9 cellular contexts compared by ENCODE assay signal in the genomic region with DNA sequence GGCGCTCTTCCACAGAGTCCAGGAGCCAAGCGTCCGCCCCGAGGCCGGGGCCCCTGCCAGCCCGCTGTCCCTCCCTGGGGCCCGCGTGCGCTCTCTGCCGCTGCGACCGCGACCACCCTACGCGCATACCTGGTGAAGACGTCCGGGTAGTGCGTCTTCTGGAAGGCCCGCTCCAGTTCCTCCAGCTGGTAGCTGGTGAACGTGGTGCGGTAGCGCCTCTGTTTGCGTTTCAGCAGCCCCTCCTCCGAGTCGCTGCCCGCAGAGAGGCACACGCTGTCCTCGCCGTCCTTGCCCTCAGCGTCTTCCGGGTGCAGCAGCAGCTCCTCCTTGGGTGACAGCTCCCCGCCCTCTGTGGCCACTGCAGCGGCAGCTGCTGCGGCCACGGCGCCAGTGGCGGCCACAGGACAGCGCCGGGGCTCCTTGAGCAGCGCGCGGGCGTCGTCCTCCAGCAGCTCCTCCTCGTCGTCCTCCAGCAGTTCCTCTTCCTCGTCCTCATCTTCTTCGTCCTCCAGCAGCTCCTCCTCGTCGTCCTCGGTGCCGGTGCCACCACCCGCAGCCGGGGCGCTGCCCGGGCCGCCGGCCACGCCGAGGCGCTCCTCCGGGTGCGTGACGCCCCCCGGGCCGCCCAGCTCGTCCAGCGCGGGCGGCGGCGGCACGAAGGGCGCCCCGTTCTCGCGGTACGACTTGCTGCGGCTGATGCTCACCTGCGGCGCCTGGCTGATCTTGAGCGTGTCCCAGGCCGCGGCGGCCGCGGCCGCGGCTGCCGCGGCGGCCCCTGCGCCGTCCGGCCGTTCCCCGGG. TPM values are rescaled to one million over a fixed set of nuclear protein-coding genes. Genes with fewer than 3 reads are reported as not detected.
DNase-seq lines count a peak whose midpoint lies in the region; ATAC-seq and TF ChIP-seq lines count a peak whose summit lies in the region.
"Had no signal": no experiment of that assay in that cellular context is flagged by ENCODE, and none has a peak within 500 bp of the region (broad histone marks: within the 10 kb centered on the region; RNA-seq: fewer than 3 reads in every experiment).

No MANE protein-coding gene starts in this region.

- H3K4me2 ChIP-seq in MM.1S (ENCODE audit: low read depth, low read length) = peak overlapping the region; percentile 34

- DNase-seq in DMS 273 (lab: John Stamatoyannopoulos, UW; ENCODE audit: unreplicated experiment) (peak; percentile 58), DMS 273 treated with DMSO at 0.1 percent for 48 hours (lab: John Stamatoyannopoulos, UW) (no peak), MM.1S (no peak), gastrocnemius medialis (peak; percentile 60 to 72), NAMALWA (ENCODE audit: low spot score) (no peak), retina (no peak), Ammon's horn (ENCODE audit: low spot score) (no peak)

- no peaks in the 10 kb centered on the region for H3K9me2 ChIP-seq in MM.1S (replicated peaks; ENCODE audit: insufficient read depth, low read length)

- H3K27me3 ChIP-seq in MM.1S (replicated peaks; ENCODE audit: insufficient read depth, low read length) (peaks cover 20% of the 10 kb centered on the region), gastrocnemius medialis (peaks cover 12 to 31% (median 30%) of the 10 kb centered on the region in 3 donors)

- no peaks in the 10 kb centered on the region for H3K79me2 ChIP-seq in MM.1S (ENCODE audit: low read length)

- peak; percentile 68 to 72 for TF ChIP-seq POLR2A in gastrocnemius medialis (IDR thresholded peaks at IDR 0.05)

- H3K9me3 Mint-ChIP-seq in dendritic cell treated with granulocyte-macrophage colony-stimulating factor and Interleukin-4, amounts not matched to agents 40 ng/mL and 50 ng/mL, for 4 days = no peaks in the 10 kb centered on the region

- peaks cover 90% of the 10 kb centered on the region for H3K27me3 Mint-ChIP-seq in dendritic cell treated with granulocyte-macrophage colony-stimulating factor and Interleukin-4, amounts not matched to agents 40 ng/mL and 50 ng/mL, for 4 days

- no peak overlapping the region for H3K27ac Mint-ChIP-seq in dendritic cell treated with granulocyte-macrophage colony-stimulating factor and Interleukin-4, amounts not matched to agents 40 ng/mL and 50 ng/mL, for 4 days

- H3K36me3 ChIP-seq in MM.1S (replicated peaks; ENCODE audit: insufficient read depth, low read length) (no peaks in the 10 kb centered on the region), gastrocnemius medialis (no peaks in the 10 kb centered on the region)

- no peaks in the 10 kb centered on the region for H3F3A ChIP-seq in MM.1S (ENCODE audit: insufficient read depth, low read length)

- peak; percentile 59 to 63 for ATAC-seq in gastrocnemius medialis

- H3K4me3 ChIP-seq in MM.1S (ENCODE audit: low read length) (no peak overlapping the region; the same call in 1 of the 2 replicates), gastrocnemius medialis (peak overlapping the region; percentile 50 to 64 (median 56))

- peaks cover 27% of the 10 kb centered on the region for H3K4me1 Mint-ChIP-seq in dendritic cell treated with granulocyte-macrophage colony-stimulating factor and Interleukin-4, amounts not matched to agents 40 ng/mL and 50 ng/mL, for 4 days (ENCODE audit: low read depth)

- H3K4me3 Mint-ChIP-seq in dendritic cell treated with granulocyte-macrophage colony-stimulating factor and Interleukin-4, amounts not matched to agents 40 ng/mL and 50 ng/mL, for 4 days = peak overlapping the region; percentile 80

- H3K9me3 ChIP-seq in MM.1S (replicated peaks; ENCODE audit: insufficient read depth, low read length) = no peaks in the 10 kb centered on the region
- H3K9me3 ChIP-seq in gastrocnemius medialis = no peaks in the 10 kb centered on the region

- H2AFZ ChIP-seq in MM.1S (ENCODE audit: low read length) = no peak overlapping the region

- TF ChIP-seq CTCF in MM.1S (IDR thresholded peaks at IDR 0.05; ENCODE audit: low read length) (no peak), gastrocnemius medialis (IDR thresholded peaks at IDR 0.05 in 4 of 5, conservative IDR thresholded peaks at IDR 0.05 in 1 of 5) (no peak)

- in situ Hi-C loops in gastrocnemius medialis (cut with MboI; ENCODE audit: low sequenced_read_pairs in 4 of 4) = loop anchor here in 2 of 4 donors (10.0 to 25.0 kb wide), 2 partner anchors 176 to 258 kb away; no protein-coding TSS in a partner anchor

- no peaks in the 10 kb centered on the region for H4K20me1 ChIP-seq in MM.1S (ENCODE audit: insufficient read depth, low read length)

- no peak overlapping the region for H3K27ac ChIP-seq in MM.1S (ENCODE audit: low read length)
- peak overlapping the region; percentile 87 to 95 (median 92) for H3K27ac ChIP-seq in gastrocnemius medialis
- H3K27ac ChIP-seq: 22Rv1 had no signal

- no peaks in the 10 kb centered on the region for H3K4me1 ChIP-seq in MM.1S (ENCODE audit: low read length)
- peaks cover 0 to 11% of the 10 kb centered on the region in 2 donors for H3K4me1 ChIP-seq in gastrocnemius medialis

- no peaks in the 10 kb centered on the region for H3K36me3 Mint-ChIP-seq in dendritic cell treated with granulocyte-macrophage colony-stimulating factor and Interleukin-4, amounts not matched to agents 40 ng/mL and 50 ng/mL, for 4 days (ENCODE audit: low read depth)

- H3K9ac ChIP-seq in MM.1S (ENCODE audit: low read length) = no peak overlapping the region

- intact Hi-C loops in dendritic cell treated with granulocyte-macrophage colony-stimulating factor and Interleukin-4, amounts not matched to agents 40 ng/mL and 50 ng/mL, for 4 days (cut with micrococcal nuclease) = no loop called here
- intact Hi-C loops in gastrocnemius medialis (cut with DNase I; ENCODE audit: low total_unique reads) = no loop called here

RNA-seq across cellular contexts. Expression of a gene that starts 2.8 kb away (rescaled TPM):
- 1 to 10 TPM; 2.3 to 5.1 (median 3.5) TPM for total RNA-seq in gastrocnemius medialis

Comparison
In these comparisons a context has a peak if more than half of its experiments do, and no peak if none do; other contexts are left out.
1. DNase-seq: peak in DMS 273 (single experiment) and gastrocnemius medialis (2 of 2); none in DMS 273 treated with DMSO at 0.1 percent for 48 hours (single experiment), MM.1S (single experiment), NAMALWA (single experiment), retina (single experiment) and Ammon's horn (single experiment).